In the genomic region with DNA sequence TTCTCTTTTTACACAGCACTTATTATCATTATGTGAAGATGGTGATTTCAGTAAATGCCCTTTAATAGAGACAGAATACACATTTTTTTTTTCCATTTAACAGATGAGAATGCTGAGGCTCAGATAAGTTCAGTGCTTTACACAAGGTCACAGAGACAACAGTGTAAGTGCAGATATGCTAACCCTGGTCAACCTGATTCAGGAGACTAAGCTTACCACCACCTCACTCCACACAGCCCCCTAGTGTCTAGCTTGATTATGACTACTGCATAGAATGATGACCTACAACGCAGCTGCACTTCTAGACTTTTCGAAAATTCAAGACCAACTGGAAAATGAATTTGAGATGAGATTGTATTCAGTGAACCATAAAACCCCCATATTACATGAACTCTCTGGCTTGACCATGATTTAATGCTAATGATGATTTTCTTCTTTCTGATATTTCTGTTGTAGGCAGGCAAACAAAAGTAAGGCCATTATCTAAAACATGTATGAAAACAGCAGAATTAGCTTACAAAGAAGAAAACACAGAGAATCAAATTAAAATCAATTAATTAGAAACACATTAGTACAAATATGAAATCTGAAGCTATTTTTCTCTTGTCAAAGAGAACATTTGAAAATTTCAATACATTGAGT, we compare ENCODE assay signal across 8 cellular contexts.
A peak's percentile ranks its signal among the peaks of the same experiment; 100 is the strongest.
DNase-seq lines count a peak whose midpoint lies in the region; FAIRE-seq and TF ChIP-seq lines count a peak whose summit lies in the region.

No MANE protein-coding gene starts in this region.

- H2AFZ ChIP-seq in KMS-11 (ENCODE audit: low read depth) (no peak overlapping the region), endothelial cell of umbilical vein (ENCODE audit: low read depth, low read length) (no peak overlapping the region)

- H3K4me1 ChIP-seq in breast epithelium (no peaks in the 10 kb centered on the region), KMS-11 (ENCODE audit: low read depth, poor library complexity, severe bottlenecking) (no peaks in the 10 kb centered on the region), endothelial cell of umbilical vein (ENCODE audit: control insufficient read depth, extremely low read depth, insufficient read depth, low read length) (no peaks in the 10 kb centered on the region), transverse colon (peaks cover 0 to 4% (median 0%) of the 10 kb centered on the region in 4 donors)

- H3K27me3 Mint-ChIP-seq in MCF 10A (ENCODE audit: insufficient read depth, unreplicated experiment), result no peaks in the 10 kb centered on the region

- TF ChIP-seq CTCF in MCF 10A (IDR thresholded peaks at IDR 0.05; ENCODE audit: unreplicated experiment) (peak; percentile 55), breast epithelium (IDR thresholded peaks at IDR 0.05) (peak in 1 of 3 donors; percentile 22), KMS-11 (conservative IDR thresholded peaks at IDR 0.05; ENCODE audit: low read depth, low read length) (peak; percentile 62), endothelial cell of umbilical vein (IDR thresholded peaks at IDR 0.05; ENCODE audit: extremely low read depth in 1 of 2, insufficient read depth in 1 of 2, low read depth in 1 of 2, low read length in 2 of 2) (peak; percentile 25 to 46), transverse colon (IDR thresholded peaks at IDR 0.05) (peak; percentile 34 to 65 (median 47))

- H3K36me3 ChIP-seq in breast epithelium, result no peaks in the 10 kb centered on the region
- no peaks in the 10 kb centered on the region for H3K36me3 ChIP-seq in KMS-11 (ENCODE audit: insufficient read depth)
- H3K36me3 ChIP-seq in endothelial cell of umbilical vein (ENCODE audit: control insufficient read depth in 2 of 2, extremely low read depth in 1 of 2, insufficient read depth in 2 of 2, low read length in 2 of 2), result no peaks in the 10 kb centered on the region
- H3K36me3 ChIP-seq in transverse colon, result no peaks in the 10 kb centered on the region

- H3K9me3 ChIP-seq in breast epithelium, result no peaks in the 10 kb centered on the region
- no peaks in the 10 kb centered on the region for H3K9me3 ChIP-seq in endothelial cell of umbilical vein (replicated peaks; ENCODE audit: control insufficient read depth, insufficient read depth, low read length)
- peaks cover 0 to 2% of the 10 kb centered on the region in 2 donors for H3K9me3 ChIP-seq in transverse colon

- in situ Hi-C loops in transverse colon (cut with MboI; ENCODE audit: low pct_ligation_motif_present in 1 of 4, low pct_unique_long_range_greater_than_20kb in 1 of 4, low sequenced_read_pairs in 3 of 4), result no loop called here

- H3K9me1 ChIP-seq in endothelial cell of umbilical vein (replicated peaks; ENCODE audit: control insufficient read depth, extremely low read depth, insufficient read depth, low read length), result no peaks in the 10 kb centered on the region

- BruUV-seq in MCF 10A (replicated peaks; lab: Mats Ljungman, UMichigan) (no TSS peak), endothelial cell of umbilical vein (replicated peaks; lab: Mats Ljungman, UMichigan) (no TSS peak)

- no peak overlapping the region for H3K27ac Mint-ChIP-seq in MCF 10A (ENCODE audit: low read depth, unreplicated experiment)

- H3K4me3 Mint-ChIP-seq in MCF 10A (ENCODE audit: unreplicated experiment), result no peak overlapping the region

- TF ChIP-seq POLR2A in breast epithelium (IDR thresholded peaks at IDR 0.05), result no peak
- no peak for TF ChIP-seq POLR2A in endothelial cell of umbilical vein (IDR thresholded peaks at IDR 0.05; ENCODE audit: low read depth, low read length)
- TF ChIP-seq POLR2A in transverse colon (IDR thresholded peaks at IDR 0.05), result no peak

- intact Hi-C loops in MCF 10A (cut with micrococcal nuclease) (loop anchor here (1.0 to 10.0 kb wide), 4 partner anchors 99 to 212 kb away; no protein-coding TSS in a partner anchor), breast epithelium (cut with DNase I; ENCODE audit: low total_unique reads) (no loop called here), endothelial cell of umbilical vein (cut with micrococcal nuclease) (loop anchor here (1.0 kb wide), 2 partner anchors 99 to 206 kb away; no protein-coding TSS in a partner anchor), transverse colon (cut with DNase I; ENCODE audit: low total_unique reads) (no loop called here)

- no peaks in the 10 kb centered on the region for H4K20me1 ChIP-seq in KMS-11 (ENCODE audit: insufficient read depth)
- H4K20me1 ChIP-seq in endothelial cell of umbilical vein (replicated peaks; ENCODE audit: control insufficient read depth, extremely low read depth, insufficient read depth, low read length), result no peaks in the 10 kb centered on the region

- CTCF ChIA-PET in MCF 10A (lab: Yijun Ruan, JAX), result interaction anchor here (1.0 kb wide), 3 partner anchors 11 to 214 kb away, joined by 3 to 4 read pairs (median 4); partner anchors contain the start of gene EDN1
- CTCF ChIA-PET in endothelial cell of umbilical vein (lab: Charles Lee), result interaction anchor here (0.6 to 4.0 kb wide), 28 partner anchors 8 to 207 kb away, joined by 3 to 30 read pairs (median 4); no protein-coding TSS in a partner anchor

- dilution Hi-C loops in endothelial cell of umbilical vein (cut with MboI; ENCODE audit: extremely low pct_ligation_motif_present, low sequenced_read_pairs), result no loop called here

- no peak overlapping the region for H3K4me3 ChIP-seq in breast epithelium
- no peak overlapping the region for H3K4me3 ChIP-seq in KMS-11 (IDR thresholded peaks at IDR 0.05; ENCODE audit: insufficient read depth, low read depth, low read length)
- H3K4me3 ChIP-seq in endothelial cell of umbilical vein (replicated peaks in 1 of 3; ENCODE audit: insufficient read depth in 1 of 3, low read depth in 1 of 3, low read length in 3 of 3), result no peak overlapping the region
- no peak overlapping the region for H3K4me3 ChIP-seq in transverse colon

- no peaks in the 10 kb centered on the region for H3K79me2 ChIP-seq in KMS-11 (ENCODE audit: insufficient read depth, low read depth)
- no peaks in the 10 kb centered on the region for H3K79me2 ChIP-seq in endothelial cell of umbilical vein (ENCODE audit: control insufficient read depth, insufficient read depth, low read length)

- H3K27me3 ChIP-seq in breast epithelium (no peaks in the 10 kb centered on the region), KMS-11 (ENCODE audit: insufficient read depth, low read depth) (no peaks in the 10 kb centered on the region), endothelial cell of umbilical vein (ENCODE audit: control insufficient read depth in 2 of 2, insufficient read depth in 2 of 2, low read length in 2 of 2) (no peaks in the 10 kb centered on the region), transverse colon (no peaks in the 10 kb centered on the region)

- peak; percentile 61 for DNase-seq in MCF 10A (ENCODE audit: unreplicated experiment)
- DNase-seq in breast epithelium (ENCODE audit: low spot score in 2 of 2), result no peak
- DNase-seq in endothelial cell of umbilical vein (ENCODE audit: low read depth, low spot score), result no peak
- peak; percentile 29 for DNase-seq in transverse colon
- DNase-seq in NCI-H2081 treated with DMSO at 0.1 percent for 48 hours (lab: John Stamatoyannopoulos, UW), result no peak
- no peak for DNase-seq in DMS153 treated with DMSO at 0.1 percent for 48 hours (lab: John Stamatoyannopoulos, UW; ENCODE audit: unreplicated experiment)
- no peak for DNase-seq in central memory CD4-positive, alpha-beta T cell

- H3K9ac ChIP-seq in KMS-11, result no peak overlapping the region
- no peak overlapping the region for H3K9ac ChIP-seq in endothelial cell of umbilical vein (replicated peaks; ENCODE audit: extremely low read depth, insufficient read depth, low read length)

- H3K4me2 ChIP-seq in KMS-11, result no peak overlapping the region
- H3K4me2 ChIP-seq in endothelial cell of umbilical vein (ENCODE audit: insufficient read depth, low read length), result no peak overlapping the region

- TF ChIP-seq EP300 in transverse colon (IDR thresholded peaks at IDR 0.05; ENCODE audit: low read depth), result no peak

- H3K27ac ChIP-seq in breast epithelium (no peak overlapping the region), KMS-11 (no peak overlapping the region), endothelial cell of umbilical vein (ENCODE audit: insufficient read depth, low read depth, low read length) (no peak overlapping the region), transverse colon (no peak overlapping the region)

- POLR2A ChIA-PET in MCF 10A (lab: Yijun Ruan, JAX), result interaction anchor here (0.6 to 1.3 kb wide), 5 partner anchors 8 to 215 kb away, joined by 3 to 4 read pairs (median 4); partner anchors contain the start of gene EDN1
- POLR2A ChIA-PET in endothelial cell of umbilical vein (lab: Charles Lee), result interaction anchor here (1.1 kb wide), 1 partner anchor 63 kb away, joined by 3 read pairs; no protein-coding TSS in a partner anchor

- H3K4me1 Mint-ChIP-seq in MCF 10A (ENCODE audit: insufficient read depth, unreplicated experiment), result peaks cover 7% of the 10 kb centered on the region

- 65 to 68% methylated on average over 2 of the region's 2 CpGs for WGBS in transverse colon (ENCODE audit: low coverage in 1 of 2), 2 donors

- H3K36me3 Mint-ChIP-seq in MCF 10A (ENCODE audit: insufficient read depth, unreplicated experiment), result no peaks in the 10 kb centered on the region

- peak; percentile 59 for FAIRE-seq in endothelial cell of umbilical vein (lab: Jason Lieb, UNC)

- peaks cover 7% of the 10 kb centered on the region for H3K9me3 Mint-ChIP-seq in MCF 10A (ENCODE audit: unreplicated experiment)

TF ChIP-seq in endothelial cell of umbilical vein, 7 proteins besides CTCF, POLR2A, EP300 and RAD21:
- TF ChIP-seq POLR2AphosphoS5 (IDR thresholded peaks at IDR 0.05; ENCODE audit: insufficient read depth, low read depth, low read length) (no peak), JUN (IDR thresholded peaks at IDR 0.05; ENCODE audit: borderline replicate concordance, insufficient read depth, insufficient read length, low read depth) (no peak), GATA2 (IDR thresholded peaks at IDR 0.05; ENCODE audit: insufficient read depth, insufficient read length, low read depth, low read length) (no peak), MYC (IDR thresholded peaks at IDR 0.05; ENCODE audit: low read depth, low read length) (no peak), EZH2 (IDR thresholded peaks at IDR 0.05; ENCODE audit: borderline replicate concordance, low read depth, low read length, severe bottlenecking) (no peak), FOS (IDR thresholded peaks at IDR 0.05; ENCODE audit: borderline replicate concordance, insufficient read depth, low read length) (no peak), MAX (IDR thresholded peaks at IDR 0.05; ENCODE audit: insufficient read depth, insufficient read length) (no peak)

Comparison
In these comparisons a context has a peak if more than half of its experiments do, and no peak if none do; other contexts are left out.
1. DNase-seq: peak in MCF 10A (single experiment) and transverse colon (single experiment); none in breast epithelium (0 of 2), endothelial cell of umbilical vein (single experiment), NCI-H2081 treated with DMSO at 0.1 percent for 48 hours (single experiment), DMS153 treated with DMSO at 0.1 percent for 48 hours (single experiment) and central memory CD4-positive, alpha-beta T cell (single experiment).
2. intact Hi-C loops: an anchor here in MCF 10A (1.0 to 10.0 kb wide) and endothelial cell of umbilical vein (1.0 kb wide); none called in breast epithelium and transverse colon.